In the genomic region with DNA sequence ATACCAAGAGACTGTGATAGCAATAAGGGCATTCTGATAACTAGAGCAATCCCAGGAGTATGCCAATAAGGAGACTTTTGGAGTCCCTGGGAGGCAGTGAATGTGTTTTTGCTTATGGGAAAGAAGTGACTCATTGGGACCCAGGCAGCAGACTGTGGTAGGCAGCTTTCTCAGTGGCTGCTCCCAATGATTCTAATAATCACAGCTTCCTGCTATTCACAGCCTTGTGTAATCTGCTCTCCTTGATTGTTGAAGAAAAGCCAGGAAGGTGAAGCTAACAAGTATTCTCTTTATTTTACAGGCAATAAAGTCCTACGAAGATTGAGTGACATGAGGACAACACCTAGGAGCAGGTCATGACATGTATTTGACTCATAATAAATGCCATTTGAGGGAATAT, we compare ENCODE assay signal across 19 cellular contexts.
A peak's percentile ranks its signal among the peaks of the same experiment; 100 is the strongest.
DNase-seq lines count a peak whose midpoint lies in the region; ATAC-seq and TF ChIP-seq lines count a peak whose summit lies in the region.
"Had no signal": no experiment of that assay in that cellular context is flagged by ENCODE, and none has a peak within 500 bp of the region (broad histone marks: within the 10 kb centered on the region; RNA-seq: fewer than 3 reads in every experiment).

No MANE protein-coding gene starts in this region.

- no peak overlapping the region for H2AK5ac ChIP-seq in mesendoderm (ENCODE audit: low read length)

- H3K4me2 ChIP-seq in mesendoderm (ENCODE audit: low read length), result no peak overlapping the region

- TF ChIP-seq CTCF in RWPE1 (conservative IDR thresholded peaks at IDR 0.05; ENCODE audit: low read depth) (no peak), mucosa of descending colon (IDR thresholded peaks at IDR 0.05) (no peak)

- no peaks in the 10 kb centered on the region for H3K9me3 ChIP-seq in mucosa of descending colon
- H3K9me3 ChIP-seq: body of pancreas, thyroid gland had no signal

- no peaks in the 10 kb centered on the region for H3K27me3 ChIP-seq in mesendoderm (ENCODE audit: insufficient read depth, low read length, poor library complexity)
- H3K27me3 ChIP-seq: body of pancreas, thyroid gland had no signal

- H3K56ac ChIP-seq in mesendoderm (ENCODE audit: low read length), result no peak overlapping the region

- no peak overlapping the region for H2BK15ac ChIP-seq in mesendoderm (replicated peaks; ENCODE audit: low read depth)

- no peaks in the 10 kb centered on the region for H3K4me1 ChIP-seq in mucosa of descending colon (ENCODE audit: low read depth)
- H3K4me1 ChIP-seq in mesendoderm (ENCODE audit: control insufficient read depth, low read depth, low read length), result no peaks in the 10 kb centered on the region
- H3K4me1 ChIP-seq: thyroid gland had no signal

- peak overlapping the region; percentile 43 for H3K27ac ChIP-seq in RWPE1
- H3K27ac ChIP-seq in mesendoderm (ENCODE audit: low read depth, low read length), result no peak overlapping the region
- H3K27ac ChIP-seq: body of pancreas, thyroid gland, VCaP had no signal

- POLR2A ChIA-PET in RWPE1 (lab: Yijun Ruan, JAX; ENCODE audit: low non-redundant PET), result no interaction called here

- H3K36me3 ChIP-seq in mucosa of descending colon (ENCODE audit: low read depth) (no peaks in the 10 kb centered on the region), mesendoderm (ENCODE audit: control insufficient read depth, insufficient read depth, low read length) (no peaks in the 10 kb centered on the region)
- H3K36me3 ChIP-seq: thyroid gland had no signal

- H2BK120ac ChIP-seq in mesendoderm (ENCODE audit: low read depth, low read length), result no peak overlapping the region

- H3K23ac ChIP-seq in mesendoderm (ENCODE audit: low read length), result no peak overlapping the region

- CTCF ChIA-PET in RWPE1 (lab: Yijun Ruan, JAX), result no interaction called here

- H3K4ac ChIP-seq in mesendoderm (ENCODE audit: low read depth, low read length), result no peak overlapping the region

- H4K8ac ChIP-seq in mesendoderm (ENCODE audit: low read depth, low read length), result no peak overlapping the region

- H3K79me1 ChIP-seq in mesendoderm (ENCODE audit: low read length), result no peaks in the 10 kb centered on the region

- no peak overlapping the region for H3K9ac ChIP-seq in mesendoderm (ENCODE audit: low read length)

- ATAC-seq in esophagus mucosa (peak; percentile 92), mucosa of descending colon (peak; percentile 72), HG03460 (IDR thresholded peaks at IDR 0.05; ENCODE audit: unreplicated experiment) (no peak), GM18858 (IDR thresholded peaks at IDR 0.05; ENCODE audit: unreplicated experiment) (no peak)
- ATAC-seq: body of pancreas; CD8-positive, alpha-beta T cell; effector memory CD8-positive, alpha-beta T cell; natural killer cell had no signal

- intact Hi-C loops in mucosa of descending colon (cut with DNase I, micrococcal nuclease), result no loop called here

- no peak overlapping the region for H3K18ac ChIP-seq in mesendoderm (ENCODE audit: low read length)

- H3K4me3 ChIP-seq in mucosa of descending colon (no peak overlapping the region), mesendoderm (ENCODE audit: low read length) (no peak overlapping the region)
- H3K4me3 ChIP-seq: body of pancreas, thyroid gland had no signal

- H2BK5ac ChIP-seq in mesendoderm (ENCODE audit: low read length), result no peak overlapping the region

- WGBS in mesendoderm (ENCODE audit: extremely low coverage, insufficient coverage, low lambda C conversion rate), result no CpG with 5 or more reads among the region's 1 CpG

- H3K79me2 ChIP-seq in mesendoderm (ENCODE audit: control insufficient read depth, insufficient read depth, low read length), result no peaks in the 10 kb centered on the region

- DNase-seq in GM03348 (ENCODE audit: low spot score) (peak; percentile 44), RWPE1 (ENCODE audit: low spot score) (peak; percentile 41), mucosa of descending colon (no peak), mesendoderm (no peak), NCI-H1105 treated with DMSO at 0.1 percent for 48 hours (lab: John Stamatoyannopoulos, UW) (no peak)
- DNase-seq: activated effector memory CD4-positive, alpha-beta T cell treated with Interleukin-2 at 50 U/mL for 16 hours; body of pancreas; CD8-positive, alpha-beta T cell; effector memory CD8-positive, alpha-beta T cell; GDM1; hippocampal formation; natural killer cell; stimulated activated CD4-positive, alpha-beta T cell treated with anti-CD3 and anti-CD28 coated beads, Interleukin-2, amount 100 ng/mL, for 24 hours; stimulated activated CD8-positive, alpha-beta memory T cell treated with anti-CD3 and anti-CD28 coated beads, Interleukin-4, amount 100 ng/mL, for 48 hours; thyroid gland had no signal

- no peak overlapping the region for H4K5ac ChIP-seq in mesendoderm (ENCODE audit: low read length)

Comparison
In these comparisons a context has a peak if more than half of its experiments do, and no peak if none do; other contexts are left out.
1. DNase-seq: peak in GM03348 (single experiment) and RWPE1 (single experiment); none in mucosa of descending colon (0 of 3), mesendoderm (single experiment) and NCI-H1105 treated with DMSO at 0.1 percent for 48 hours (single experiment).
2. ATAC-seq: peak in esophagus mucosa (single experiment) and mucosa of descending colon (single experiment); none in HG03460 (single experiment) and GM18858 (single experiment).